In genomic region chr2:172693529-172694185, GRCh38 we compare ENCODE assay signal across 8 cellular contexts. TPM values are rescaled to one million over a fixed set of nuclear protein-coding genes. Genes with fewer than 3 reads are reported as not detected.
DNase-seq lines count a peak whose midpoint lies in the region; TF ChIP-seq lines count a peak whose summit lies in the region.

No MANE protein-coding gene starts in this region.

- DNase-seq in AML-193 (lab: John Stamatoyannopoulos, UW) (peak; percentile 33 to 41), HFF-Myc (ENCODE audit: extremely low read depth, low read depth) (peak; percentile 40), SKM-1 treated with dmso at 0.1 percent for 144 hours (lab: John Stamatoyannopoulos, UW; ENCODE audit: unreplicated experiment) (peak; percentile 73), fibroblast of lung (ENCODE audit: low read depth in 2 of 2) (peak in 1 of 2 donors; percentile 30), NCI-H1436 (lab: John Stamatoyannopoulos, UW) (no peak), NCI-H1092 treated with DMSO at 0.1 percent for 48 hours (lab: John Stamatoyannopoulos, UW) (no peak), testis (no peak)
- DNase-seq in stimulated activated CD4-positive, alpha-beta T cell treated with anti-CD3 and anti-CD28 coated beads, Interleukin-4, amount 100 ng/mL, for 24 hours = no peak

- no peaks in the 10 kb centered on the region for H3K79me2 ChIP-seq in fibroblast of lung (ENCODE audit: control insufficient read depth, insufficient read depth, low read length)

- TF ChIP-seq CTCF in HFF-Myc (IDR thresholded peaks at IDR 0.05; ENCODE audit: low read depth, low read length, missing control alignments) (no peak), fibroblast of lung (conservative IDR thresholded peaks at IDR 0.05 in 1 of 2, IDR thresholded peaks at IDR 0.05 in 1 of 2; ENCODE audit: low read depth in 1 of 2, low read length in 2 of 2) (no peak), testis (IDR thresholded peaks at IDR 0.05) (no peak)

- TF ChIP-seq POLR2A in testis (IDR thresholded peaks at IDR 0.05) = no peak

- no peaks in the 10 kb centered on the region for H4K20me1 ChIP-seq in fibroblast of lung (ENCODE audit: control insufficient read depth, extremely low read depth, insufficient read depth, low read length)

- H3K36me3 ChIP-seq in fibroblast of lung (ENCODE audit: control insufficient read depth, insufficient read depth, low read length) (no peaks in the 10 kb centered on the region), testis (ENCODE audit: low read depth, missing control alignments) (no peaks in the 10 kb centered on the region)

- intact Hi-C loops in testis (cut with DNase I; ENCODE audit: low total_unique reads) = no loop called here

- H3K27me3 ChIP-seq in fibroblast of lung (ENCODE audit: control insufficient read depth, insufficient read depth, low read length) (no peaks in the 10 kb centered on the region), testis (no peaks in the 10 kb centered on the region)

- H3K27ac ChIP-seq in fibroblast of lung (ENCODE audit: insufficient read depth, low read length) (peak overlapping the region; percentile 37), testis (no peak overlapping the region)

- no peak overlapping the region for H3K9ac ChIP-seq in fibroblast of lung (ENCODE audit: insufficient read depth, low read length)

- H2AFZ ChIP-seq in fibroblast of lung (ENCODE audit: low read length) = no peak overlapping the region

- WGBS in testis, 2 donors = 76 to 84% methylated on average over 7 of the region's 7 CpGs

- H3K9me3 ChIP-seq in fibroblast of lung (ENCODE audit: control insufficient read depth, insufficient read depth, low read depth, low read length) (no peaks in the 10 kb centered on the region), testis (no peaks in the 10 kb centered on the region)

- H3K4me1 ChIP-seq in fibroblast of lung (ENCODE audit: control insufficient read depth, extremely low read depth, insufficient read depth, low read length) (peaks cover 28% of the 10 kb centered on the region), testis (no peaks in the 10 kb centered on the region)

- peak overlapping the region; percentile 4 for H3K4me2 ChIP-seq in fibroblast of lung (ENCODE audit: extremely low read depth, insufficient read depth, low read length)

- H3K4me3 ChIP-seq in HFF-Myc (replicated peaks; ENCODE audit: low read depth, low read length) (no peak overlapping the region), fibroblast of lung (replicated peaks in 1 of 4; ENCODE audit: control extremely low read depth in 1 of 4, insufficient read depth in 1 of 4, low read depth in 3 of 4, low read length in 4 of 4) (no peak overlapping the region), testis (no peak overlapping the region)

RNA-seq across cellular contexts. Expression of gene RAPGEF4, which starts 42.0 kb away (rescaled TPM):
- 1.3 and 3.0 TPM in 2 replicates for total RNA-seq in fibroblast of lung
- 0.51 and 1.4 TPM in 2 replicates for polyA plus RNA-seq in fibroblast of lung
- 0.30 and 1.2 TPM in 2 replicates for polyA plus RNA-seq in fibroblast of lung (2012)
- 0.59 and 7.7 TPM in 2 replicates for polyA minus RNA-seq in fibroblast of lung (ENCODE audit: low replicate concordance)
- 10 to 100 TPM; 22.5 to 42.6 TPM for total RNA-seq in testis
- polyA plus RNA-seq in testis (ENCODE audit: insufficient read depth, low read depth, low replicate concordance) = 14.3 TPM

Comparison
In these comparisons a context has a peak if more than half of its experiments do, and no peak if none do; other contexts are left out.
1. DNase-seq: peak in AML-193 (2 of 2), HFF-Myc (single experiment) and SKM-1 treated with dmso at 0.1 percent for 144 hours (single experiment); none in NCI-H1436 (single experiment), stimulated activated CD4-positive, alpha-beta T cell treated with anti-CD3 and anti-CD28 coated beads, Interleukin-4, amount 100 ng/mL, for 24 hours (single experiment), NCI-H1092 treated with DMSO at 0.1 percent for 48 hours (single experiment) and testis (single experiment).